Comparison of ENCODE assay signal across 2 cellular contexts in genomic region chr4:158819942-158820786, GRCh38.
TF ChIP-seq lines count a peak whose summit lies in the region.

No MANE protein-coding gene starts in this region.

TF ChIP-seq in A549, 52 proteins besides CTCF, POLR2A, EP300 and RAD21:
- TF ChIP-seq PHF8 (IDR thresholded peaks at IDR 0.05; ENCODE audit: borderline replicate concordance, low read depth) (no peak), ESRRA (IDR thresholded peaks at IDR 0.05; ENCODE audit: borderline replicate concordance, low read length) (no peak), NPAS2 (CRISPR knock-in tag; IDR thresholded peaks at IDR 0.05; ENCODE audit: borderline replicate concordance) (no peak), JUN (IDR thresholded peaks at IDR 0.05) (no peak), RCOR1 (IDR thresholded peaks at IDR 0.05; ENCODE audit: low read depth, low read length) (no peak), POLR2AphosphoS2 (conservative IDR thresholded peaks at IDR 0.05; ENCODE audit: low read length) (no peak), ATOH8 (CRISPR knock-in tag; IDR thresholded peaks at IDR 0.05; ENCODE audit: low read depth) (no peak), TFCP2L1 (CRISPR knock-in tag; IDR thresholded peaks at IDR 0.05) (no peak), HOXB5 (CRISPR knock-in tag; IDR thresholded peaks at IDR 0.05) (no peak)

TF ChIP-seq in H1, 55 proteins besides CTCF, POLR2A, EP300 and RAD21:
- TF ChIP-seq SIX5 (IDR thresholded peaks at IDR 0.05; ENCODE audit: low read depth, low read length) = no peak
- TF ChIP-seq ATF2 (IDR thresholded peaks at IDR 0.05; ENCODE audit: low read length) = no peak
TF ChIP-seq in H1: peak in this region for 0.
